9 cellular contexts compared by ENCODE assay signal in genomic region chr12:88578821-88579518, GRCh38. TPM values are rescaled to one million over a fixed set of nuclear protein-coding genes. Genes with fewer than 3 reads are reported as not detected.
A peak's percentile ranks its signal among the peaks of the same experiment; 100 is the strongest.
DNase-seq lines count a peak whose midpoint lies in the region; ATAC-seq, FAIRE-seq and TF ChIP-seq lines count a peak whose summit lies in the region.
"Had no signal": no experiment of that assay in that cellular context is flagged by ENCODE, and none has a peak within 500 bp of the region (broad histone marks: within the 10 kb centered on the region; RNA-seq: fewer than 3 reads in every experiment).

No MANE protein-coding gene starts in this region.

- POLR2A ChIA-PET in IMR-90 (lab: Charles Lee; ENCODE audit: unreplicated experiment) = interaction anchor here (0.6 to 0.7 kb wide), 2 partner anchors 190 to 392 kb away, joined by 3 to 7 read pairs; no protein-coding TSS in a partner anchor

- peak overlapping the region; percentile 10 for H3K27ac Mint-ChIP-seq in neural progenitor cell

- TF ChIP-seq POLR2A in IMR-90 (IDR thresholded peaks at IDR 0.05; ENCODE audit: low read depth, low read length) = no peak

- no peak for TF ChIP-seq RAD21 in IMR-90 (IDR thresholded peaks at IDR 0.05; ENCODE audit: low read length)

- peak overlapping the region; percentile 10 to 46; a peak in 1 of 4 replicates for H4K8ac ChIP-seq in IMR-90 (ENCODE audit: low read depth in 2 of 2, low read length in 2 of 2)

- no peak overlapping the region for H2AK9ac ChIP-seq in IMR-90 (replicated peaks; ENCODE audit: low read depth, low read length, poor library complexity)

- H3K4me1 ChIP-seq in IMR-90 (ENCODE audit: control insufficient read depth, insufficient read depth, low read length) (peaks cover 5% of the 10 kb centered on the region; the same call in 1 of the 2 replicates), neural progenitor cell (peaks cover 11% of the 10 kb centered on the region)

- no peaks in the 10 kb centered on the region for H3K9me1 ChIP-seq in IMR-90 (ENCODE audit: insufficient read depth, low read length)

- peak overlapping the region; percentile 22 for H3K4ac ChIP-seq in IMR-90 (ENCODE audit: low read depth, low read length)

- H4K20me1 ChIP-seq in IMR-90 (ENCODE audit: insufficient read depth, low read length) (peaks cover 24% of the 10 kb centered on the region), neural progenitor cell (ENCODE audit: low read depth) (peaks cover 14% of the 10 kb centered on the region)

- peak overlapping the region; percentile 1; the same call in 1 of the 2 replicates for H2BK20ac ChIP-seq in IMR-90 (ENCODE audit: low read depth, low read length)

- no peak overlapping the region for H4K91ac ChIP-seq in IMR-90 (ENCODE audit: insufficient read depth, low read depth, low read length)

- no peaks in the 10 kb centered on the region for H3K36me3 Mint-ChIP-seq in neural progenitor cell

- FAIRE-seq in RCC 7860 (lab: Jason Lieb, UNC) = peak; percentile 65

- H3K79me1 ChIP-seq in IMR-90 (ENCODE audit: low read depth in 1 of 2, low read length in 2 of 2) = peaks cover 3 to 29% of the 10 kb centered on the region in 2 experiments; a peak in 2 of 4 replicates

- H4K5ac ChIP-seq in IMR-90 (ENCODE audit: low read depth, low read length) = peak overlapping the region; percentile 15; the same call in 1 of the 2 replicates

- peak overlapping the region; percentile 70; the same call in 1 of the 2 replicates for H3K56ac ChIP-seq in IMR-90 (ENCODE audit: extremely low read depth, insufficient read depth, low read length)

- H3K36me3 ChIP-seq in IMR-90 (ENCODE audit: control insufficient read depth, insufficient read depth, low read length) (no peaks in the 10 kb centered on the region), neural progenitor cell (no peaks in the 10 kb centered on the region)

- H3K27me3 Mint-ChIP-seq in neural progenitor cell (ENCODE audit: insufficient read depth, low read depth) = peaks cover 2% of the 10 kb centered on the region

- H3K27ac ChIP-seq in IMR-90 (ENCODE audit: insufficient read depth, low read length) (peak overlapping the region; percentile 64), neural progenitor cell (no peak overlapping the region)

- peak overlapping the region; percentile 98 for H3K4me3 Mint-ChIP-seq in neural progenitor cell

- no peaks in the 10 kb centered on the region for H3K79me2 ChIP-seq in neural progenitor cell (ENCODE audit: low read depth)

- H3F3A ChIP-seq in neural progenitor cell (ENCODE audit: low read depth) = peaks cover 26% of the 10 kb centered on the region

- H3K4me3 ChIP-seq in AG10803 (ENCODE audit: low read length) (peak overlapping the region; percentile 87), IMR-90 (ENCODE audit: insufficient read depth, low read depth, low read length) (peak overlapping the region; percentile 52), epithelial cell of proximal tubule (ENCODE audit: low read depth, low read length) (peak overlapping the region; percentile 84), neural progenitor cell (peak overlapping the region; percentile 57)

- H3K27me3 ChIP-seq in IMR-90 (ENCODE audit: control insufficient read depth, insufficient read depth, low read length) (no peaks in the 10 kb centered on the region), neural progenitor cell (peaks cover 88% of the 10 kb centered on the region)

- H2AFZ ChIP-seq in IMR-90 (replicated peaks; ENCODE audit: low read length, poor library complexity) = peak overlapping the region; percentile 15
- no peak overlapping the region for H2AFZ ChIP-seq in neural progenitor cell (replicated peaks)

- H3K14ac ChIP-seq in IMR-90 (replicated peaks; ENCODE audit: low read depth, low read length) = peak overlapping the region; percentile 93

- in situ Hi-C loops in IMR-90 (cut with MboI; ENCODE audit: low sequenced_read_pairs) = loop anchor here (25.0 kb wide), 1 partner anchor 408 kb away; no protein-coding TSS in a partner anchor

- intact Hi-C loops in IMR-90 (cut with micrococcal nuclease) = loop anchor here (1.0 to 2.0 kb wide), 2 partner anchors 254 to 425 kb away; no protein-coding TSS in a partner anchor

- ATAC-seq in IMR-90 (ENCODE audit: low read depth) = 0 out of 2 replicates have a peak, but pooled peaks have one; percentile 19
- no peak for ATAC-seq in HG03108 (IDR thresholded peaks at IDR 0.05; ENCODE audit: unreplicated experiment)
- no peak for ATAC-seq in GM18873 (IDR thresholded peaks at IDR 0.05; ENCODE audit: low FRiP score, unreplicated experiment)

- H2BK120ac ChIP-seq in IMR-90 (ENCODE audit: low read depth, low read length) = peak overlapping the region; percentile 34; the same call in 1 of the 2 replicates

- H3K9ac ChIP-seq in IMR-90 (ENCODE audit: low read depth, low read length) (peak overlapping the region; percentile 82), neural progenitor cell (no peak overlapping the region)

- dilution Hi-C loops in IMR-90 (cut with HindIII; ENCODE audit: low sequenced_read_pairs, unreplicated experiment) = loop anchor here (25.0 kb wide), 1 partner anchor 408 kb away; no protein-coding TSS in a partner anchor

- H3K9me3 ChIP-seq in IMR-90 (ENCODE audit: control insufficient read depth, insufficient read depth, low read length) (no peaks in the 10 kb centered on the region), neural progenitor cell (ENCODE audit: low read depth) (no peaks in the 10 kb centered on the region)

- TF ChIP-seq CTCF in AG10803 (conservative IDR thresholded peaks at IDR 0.05; ENCODE audit: low read length) = peak; percentile 70
- TF ChIP-seq CTCF in IMR-90 (conservative IDR thresholded peaks at IDR 0.05; ENCODE audit: low read depth, low read length) = 0 out of 2 replicates have a peak, but pooled peaks have one; percentile 8
- peak; percentile 59 for TF ChIP-seq CTCF in epithelial cell of proximal tubule (conservative IDR thresholded peaks at IDR 0.05; ENCODE audit: low read depth, low read length)
- peak; percentile 56 for TF ChIP-seq CTCF in neural progenitor cell (IDR thresholded peaks at IDR 0.05)

- WGBS in IMR-90 (ENCODE audit: extremely low coverage in 2 of 2, insufficient read length in 1 of 2), 2 experiments = no CpG with 5 or more reads among the region's 15 CpGs

- peaks cover 48% of the 10 kb centered on the region for H3K4me1 Mint-ChIP-seq in neural progenitor cell

- H3K4me2 ChIP-seq in IMR-90 (ENCODE audit: low read depth, low read length) (peak overlapping the region; percentile 97), neural progenitor cell (peak overlapping the region; percentile 94)

- no peaks in the 10 kb centered on the region for H3K9me3 Mint-ChIP-seq in neural progenitor cell
- H3K9me3 Mint-ChIP-seq: central memory CD8-positive, alpha-beta T cell had no signal

- no peak overlapping the region for H2AK5ac ChIP-seq in IMR-90 (ENCODE audit: low read depth, low read length)

- CTCF ChIA-PET in IMR-90 (lab: Yijun Ruan, JAX) = interaction anchor here (0.6 to 1.3 kb wide), 11 partner anchors 8 to 901 kb away, joined by 3 to 4 read pairs (median 3); no protein-coding TSS in a partner anchor

- H2BK15ac ChIP-seq in IMR-90 (ENCODE audit: low read depth, low read length) = no peak overlapping the region

- peak overlapping the region; percentile 82 for H3K23ac ChIP-seq in IMR-90 (ENCODE audit: low read depth, low read length)

- H2BK5ac ChIP-seq in IMR-90 (ENCODE audit: low read depth, low read length, poor library complexity, severe bottlenecking) = peak overlapping the region; percentile 28

- H3K18ac ChIP-seq in IMR-90 (ENCODE audit: low read depth, low read length) = peak overlapping the region; percentile 22; the same call in 1 of the 2 replicates

- BruUV-seq in IMR-90 (replicated peaks; lab: Mats Ljungman, UMichigan) = no TSS peak

- no peak for DNase-seq in AG10803 (ENCODE audit: low read depth)
- DNase-seq in IMR-90 = no peak
- peak; percentile 42 for DNase-seq in RCC 7860 (ENCODE audit: low spot score)
- DNase-seq in epithelial cell of proximal tubule (ENCODE audit: low read depth) = no peak
- peak; percentile 64 for DNase-seq in neural progenitor cell (ENCODE audit: low spot score)
- no peak for DNase-seq in GM19238 (ENCODE audit: insufficient read length, low spot score)

TF ChIP-seq in IMR-90, 13 proteins besides CTCF, POLR2A, EP300 and RAD21 (continues in another document):
- TF ChIP-seq BHLHE40 (IDR thresholded peaks at IDR 0.05; ENCODE audit: low read depth, low read length) = no peak
- TF ChIP-seq NFE2L2 (IDR thresholded peaks at IDR 0.05; ENCODE audit: low read depth, low read length) = no peak
- TF ChIP-seq MXI1 (IDR thresholded peaks at IDR 0.05; ENCODE audit: borderline replicate concordance, low read depth, low read length) = no peak
- TF ChIP-seq CHD1 (IDR thresholded peaks at IDR 0.05; ENCODE audit: low read depth, low read length) = no peak
- no peak for TF ChIP-seq SMC3 (IDR thresholded peaks at IDR 0.05; ENCODE audit: low read depth, low read length)
- TF ChIP-seq MAZ (IDR thresholded peaks at IDR 0.05; ENCODE audit: borderline replicate concordance, low read depth, low read length) = no peak
- no peak for TF ChIP-seq CEBPB (IDR thresholded peaks at IDR 0.05; ENCODE audit: low read depth, low read length)
- no peak for TF ChIP-seq RCOR1 (IDR thresholded peaks at IDR 0.05; ENCODE audit: insufficient replicate concordance, low read length)
- no peak for TF ChIP-seq ELK1 (IDR thresholded peaks at IDR 0.05; ENCODE audit: borderline replicate concordance, low read depth, low read length)
- no peak for TF ChIP-seq USF2 (IDR thresholded peaks at IDR 0.05; ENCODE audit: low read depth, low read length)

RNA-seq across cellular contexts. Expression of gene KITLG, which starts 1.3 kb away (rescaled TPM):
- total RNA-seq in IMR-90 (2012; rRNA removed) (87.5 and 117 TPM in 2 replicates), epithelial cell of proximal tubule (43.9 and 48.8 TPM in 2 replicates), neural progenitor cell (ENCODE audit: low replicate concordance) (1.0 and 1.2 TPM in 2 replicates)
- polyA plus RNA-seq in IMR-90 (2012; rRNA removed) = 11.1 and 14.5 TPM in 2 replicates
- 5.2 and 8.9 TPM in 2 replicates for polyA plus RNA-seq in IMR-90 (2012; cell fraction: cytosol; rRNA removed)
- polyA plus RNA-seq in IMR-90 (2012; cell fraction: nucleus; rRNA removed; ENCODE audit: low replicate concordance) = 1.7 and 8.7 TPM in 2 replicates

Comparison
In these comparisons a context has a peak if more than half of its experiments do, and no peak if none do; other contexts are left out.
1. DNase-seq: peak in RCC 7860 (single experiment) and neural progenitor cell (single experiment); none in AG10803 (single experiment), IMR-90 (single experiment), epithelial cell of proximal tubule (single experiment) and GM19238 (single experiment).
2. CTCF ChIP-seq: peak in every context shown above with its lines; median percentile 70 in AG10803; 59 in epithelial cell of proximal tubule; 56 in neural progenitor cell; 8 in IMR-90.
3. RNA of gene KITLG, which starts 1.3 kb away (total RNA-seq): 87.5 to 117 TPM in IMR-90 and 43.9 to 48.8 TPM in epithelial cell of proximal tubule; 1.0 to 1.2 TPM in neural progenitor cell; every median in the first group is over 10 times any median in the second.
4. Peak in every context shown above with its lines, with median percentiles within 50 percentile points of each other: H3K4me3 ChIP-seq.